Comparison of ENCODE assay signal across 11 cellular contexts in genomic region chr16:1537763-1538289, GRCh38. TPM values are rescaled to one million over a fixed set of nuclear protein-coding genes. Genes with fewer than 3 reads are reported as not detected.
DNase-seq lines count a peak whose midpoint lies in the region; ATAC-seq and TF ChIP-seq lines count a peak whose summit lies in the region.
"Had no signal": no experiment of that assay in that cellular context is flagged by ENCODE, and none has a peak within 500 bp of the region (broad histone marks: within the 10 kb centered on the region; RNA-seq: fewer than 3 reads in every experiment).

No MANE protein-coding gene starts in this region.

- H3K9me3 ChIP-seq in Loucy (ENCODE audit: insufficient read depth, low read depth, low read length) (no peaks in the 10 kb centered on the region), left ventricle myocardium inferior (replicated peaks) (no peaks in the 10 kb centered on the region), Karpas-422 (ENCODE audit: low read length) (no peaks in the 10 kb centered on the region)

- H3K27me3 Mint-ChIP-seq in activated CD8-positive, alpha-beta memory T cell treated with anti-CD3 and anti-CD28 coated beads, Interleukin-2, amount 10 ng/mL, durations not matched to agents 7 days and 5 days: no peaks in the 10 kb centered on the region

- H3K79me2 ChIP-seq in Loucy (ENCODE audit: insufficient read depth, low read length) (no peaks in the 10 kb centered on the region), Karpas-422 (ENCODE audit: low read length) (no peaks in the 10 kb centered on the region)

- CTCF ChIA-PET in activated CD8-positive, alpha-beta memory T cell treated with anti-CD3 and anti-CD28 coated beads, Interleukin-2, amount 10 ng/mL, durations not matched to agents 7 days and 5 days (lab: Charles Lee): interaction anchor here (1.2 to 1.6 kb wide), 3 partner anchors 10 to 168 kb away, joined by 3 to 5 read pairs (median 4); partner anchors contain the start of gene MAPK8IP3

- H3K27ac ChIP-seq in left ventricle myocardium inferior (replicated peaks) (peak overlapping the region; percentile 98), Karpas-422 (ENCODE audit: low read length) (no peak overlapping the region)

- H3K4me2 ChIP-seq in Loucy (ENCODE audit: low read depth, low read length, poor library complexity, severe bottlenecking) (peak overlapping the region; percentile 68), Karpas-422 (ENCODE audit: low read depth, low read length, poor library complexity, severe bottlenecking) (no peak overlapping the region)

- H3K4me3 ChIP-seq in Loucy (ENCODE audit: low read length, poor library complexity, severe bottlenecking) (no peak overlapping the region), left ventricle myocardium inferior (peak overlapping the region; percentile 83), Karpas-422 (ENCODE audit: low read length) (no peak overlapping the region)

- H3K36me3 ChIP-seq in Loucy (ENCODE audit: insufficient read depth, low read length) (no peaks in the 10 kb centered on the region), left ventricle myocardium inferior (peaks cover 73% of the 10 kb centered on the region), Karpas-422 (ENCODE audit: insufficient read depth, low read length) (no peaks in the 10 kb centered on the region)

- H3K36me3 Mint-ChIP-seq in activated CD8-positive, alpha-beta memory T cell treated with anti-CD3 and anti-CD28 coated beads, Interleukin-2, amount 10 ng/mL, durations not matched to agents 7 days and 5 days: peaks cover 32% of the 10 kb centered on the region

- DNase-seq in activated CD8-positive, alpha-beta memory T cell treated with anti-CD3 and anti-CD28 coated beads, Interleukin-2, amount 10 ng/mL, durations not matched to agents 7 days and 5 days: peak; percentile 58
- DNase-seq in left ventricle myocardium inferior (peak; percentile 12), Karpas-422 (no peak), NCI-H2107 (lab: John Stamatoyannopoulos, UW) (no peak), NCI-H2107 treated with DMSO at 0.1 percent for 48 hours (lab: John Stamatoyannopoulos, UW; ENCODE audit: unreplicated experiment) (no peak)
- peak; percentile 62 for DNase-seq in stimulated activated naive CD8-positive, alpha-beta T cell treated with anti-CD3 and anti-CD28 coated beads, Interleukin-15, Interleukin-2, amounts not matched to agents 100 U/mL and 50 U/mL, for 24 hours

- no peak for ATAC-seq in activated CD8-positive, alpha-beta memory T cell treated with anti-CD3 and anti-CD28 coated beads, Interleukin-2, amount 10 ng/mL, durations not matched to agents 7 days and 5 days
- ATAC-seq in stimulated activated naive CD8-positive, alpha-beta T cell treated with anti-CD3 and anti-CD28 coated beads, Interleukin-15, Interleukin-2, amounts not matched to agents 100 U/mL and 50 U/mL, for 24 hours: no peak
- ATAC-seq in HG03460 (IDR thresholded peaks at IDR 0.05; ENCODE audit: unreplicated experiment): no peak
- ATAC-seq: esophagus mucosa had no signal

- H3K9ac ChIP-seq in Loucy (ENCODE audit: low read depth, low read length, poor library complexity, severe bottlenecking) (peak overlapping the region; percentile 22), Karpas-422 (ENCODE audit: low read length) (no peak overlapping the region)

- TF ChIP-seq CTCF in Loucy (conservative IDR thresholded peaks at IDR 0.05; ENCODE audit: low read length) (no peak), left ventricle myocardium inferior (IDR thresholded peaks at IDR 0.05; ENCODE audit: borderline replicate concordance) (no peak)

- H3K4me1 ChIP-seq in Loucy (ENCODE audit: insufficient read depth, low read length, poor library complexity, severe bottlenecking) (peaks cover 19% of the 10 kb centered on the region), left ventricle myocardium inferior (peaks cover 96% of the 10 kb centered on the region), Karpas-422 (ENCODE audit: low read length) (no peaks in the 10 kb centered on the region)

- no peak overlapping the region for H2AFZ ChIP-seq in Loucy (ENCODE audit: low read length)
- H2AFZ ChIP-seq in Karpas-422 (ENCODE audit: low read length): no peak overlapping the region

- H3K4me3 Mint-ChIP-seq in activated CD8-positive, alpha-beta memory T cell treated with anti-CD3 and anti-CD28 coated beads, Interleukin-2, amount 10 ng/mL, durations not matched to agents 7 days and 5 days: peak overlapping the region; percentile 45

- H3F3A ChIP-seq in Loucy (ENCODE audit: low read depth): no peaks in the 10 kb centered on the region

- H3K9me3 Mint-ChIP-seq in activated CD8-positive, alpha-beta memory T cell treated with anti-CD3 and anti-CD28 coated beads, Interleukin-2, amount 10 ng/mL, durations not matched to agents 7 days and 5 days (ENCODE audit: low read depth): no peaks in the 10 kb centered on the region

- peak overlapping the region; percentile 61 for H3K27ac Mint-ChIP-seq in activated CD8-positive, alpha-beta memory T cell treated with anti-CD3 and anti-CD28 coated beads, Interleukin-2, amount 10 ng/mL, durations not matched to agents 7 days and 5 days

- peaks cover 60% of the 10 kb centered on the region for H3K4me1 Mint-ChIP-seq in activated CD8-positive, alpha-beta memory T cell treated with anti-CD3 and anti-CD28 coated beads, Interleukin-2, amount 10 ng/mL, durations not matched to agents 7 days and 5 days

- no peaks in the 10 kb centered on the region for H3K27me3 ChIP-seq in Loucy (ENCODE audit: insufficient read depth, low read length, poor library complexity, severe bottlenecking)
- H3K27me3 ChIP-seq in left ventricle myocardium inferior (ENCODE audit: low read depth): no peaks in the 10 kb centered on the region
- no peaks in the 10 kb centered on the region for H3K27me3 ChIP-seq in Karpas-422 (ENCODE audit: low read length)

- H4K20me1 ChIP-seq in Loucy (ENCODE audit: insufficient read depth, low read length, poor library complexity, severe bottlenecking) (no peaks in the 10 kb centered on the region), Karpas-422 (ENCODE audit: insufficient read depth, low read depth, low read length) (no peaks in the 10 kb centered on the region)

- H3K9me2 ChIP-seq in Loucy (replicated peaks; ENCODE audit: low read depth, low read length): no peaks in the 10 kb centered on the region
- no peaks in the 10 kb centered on the region for H3K9me2 ChIP-seq in Karpas-422 (replicated peaks; ENCODE audit: insufficient read depth, low read length)

- intact Hi-C loops in left ventricle myocardium inferior (cut with micrococcal nuclease): no loop called here

RNA-seq across cellular contexts. Expression of gene TMEM204, which starts 4.4 kb away (rescaled TPM):
- 10 to 100 TPM; 34.7 to 37.1 TPM for total RNA-seq in activated CD8-positive, alpha-beta memory T cell treated with anti-CD3 and anti-CD28 coated beads, Interleukin-2, amount 10 ng/mL, durations not matched to agents 7 days and 5 days
- 27.1 TPM for total RNA-seq in left ventricle myocardium inferior
- total RNA-seq in Karpas-422 (2014; rRNA removed; shearing (Covaris generic); ENCODE audit: low replicate concordance): not detected in 2 replicates

RNA-seq across cellular contexts. Expression of gene TELO2, which starts 44.7 kb away (rescaled TPM):
- 10 to 100 TPM; 60.7 to 63.8 TPM for total RNA-seq in activated CD8-positive, alpha-beta memory T cell treated with anti-CD3 and anti-CD28 coated beads, Interleukin-2, amount 10 ng/mL, durations not matched to agents 7 days and 5 days
- 17.7 TPM for total RNA-seq in left ventricle myocardium inferior
- 8.7 and 22.0 TPM in 2 replicates for total RNA-seq in Karpas-422 (2014; rRNA removed; shearing (Covaris generic); ENCODE audit: low replicate concordance)

RNA-seq across cellular contexts. Expression of gene PTX4, which starts 49.1 kb away (rescaled TPM):
- not detected for total RNA-seq in activated CD8-positive, alpha-beta memory T cell treated with anti-CD3 and anti-CD28 coated beads, Interleukin-2, amount 10 ng/mL, durations not matched to agents 7 days and 5 days
- not detected for total RNA-seq in left ventricle myocardium inferior
- not detected in 2 replicates for total RNA-seq in Karpas-422 (2014; rRNA removed; shearing (Covaris generic); ENCODE audit: low replicate concordance)
- total RNA-seq: activated CD8-positive, alpha-beta memory T cell treated with anti-CD3 and anti-CD28 coated beads for 36 hours; esophagus mucosa; myocyte had no signal

Comparison
In these comparisons a context has a peak if more than half of its experiments do, and no peak if none do; other contexts are left out.
1. DNase-seq: peak in activated CD8-positive, alpha-beta memory T cell treated with anti-CD3 and anti-CD28 coated beads, Interleukin-2, amount 10 ng/mL, durations not matched to agents 7 days and 5 days (single experiment), left ventricle myocardium inferior (single experiment) and stimulated activated naive CD8-positive, alpha-beta T cell treated with anti-CD3 and anti-CD28 coated beads, Interleukin-15, Interleukin-2, amounts not matched to agents 100 U/mL and 50 U/mL, for 24 hours (single experiment); none in Karpas-422 (single experiment), NCI-H2107 (single experiment) and NCI-H2107 treated with DMSO at 0.1 percent for 48 hours (single experiment).
2. RNA of gene TMEM204, which starts 4.4 kb away (total RNA-seq): 34.7 to 37.1 TPM in activated CD8-positive, alpha-beta memory T cell treated with anti-CD3 and anti-CD28 coated beads, Interleukin-2, amount 10 ng/mL, durations not matched to agents 7 days and 5 days and 27.1 TPM in left ventricle myocardium inferior (single experiment); not detected in Karpas-422; every median in the first group is over 10 times any median in the second.